ENCODE assay signal across 9 cellular contexts in genomic region chr19:3162418-3163229, GRCh38. TPM values are rescaled to one million over a fixed set of nuclear protein-coding genes. Genes with fewer than 3 reads are reported as not detected.
DNase-seq lines count a peak whose midpoint lies in the region; ATAC-seq and TF ChIP-seq lines count a peak whose summit lies in the region.
"Had no signal": no experiment of that assay in that cellular context is flagged by ENCODE, and none has a peak within 500 bp of the region (broad histone marks: within the 10 kb centered on the region; RNA-seq: fewer than 3 reads in every experiment).

No MANE protein-coding gene starts in this region.

- H3K4me3 ChIP-seq in BLaER1 treated with 17β-estradiol and CSF1 and Interleukin-3, amounts not matched to agents 10 nM and 100 nM = no peak overlapping the region
- H3K4me3 ChIP-seq in body of pancreas = no peak overlapping the region
- H3K4me3 ChIP-seq: MG63 had no signal

- H3K4me1 ChIP-seq in BLaER1 treated with 17β-estradiol and CSF1 and Interleukin-3, amounts not matched to agents 10 nM and 100 nM = peaks cover 43 to 88% (median 71%) of the 10 kb centered on the region in 10 experiments
- H3K4me1 ChIP-seq in body of pancreas = no peaks in the 10 kb centered on the region

- H3K9ac ChIP-seq in BLaER1 treated with 17β-estradiol and CSF1 and Interleukin-3, amounts not matched to agents 10 nM and 100 nM = no peak overlapping the region

- intact Hi-C loops in body of pancreas (cut with DNase I) = loop anchor here (5.0 to 10.0 kb wide), 2 partner anchors 208 to 275 kb away; no protein-coding TSS in a partner anchor

- 45 to 50% methylated on average over 18 to 37 of the region's 38 CpGs for WGBS in body of pancreas, 2 donors

- DNase-seq in A172 (ENCODE audit: low spot score) = peak; percentile 60
- peak; percentile 43 for DNase-seq in NCI-H69 (lab: John Stamatoyannopoulos, UW)
- DNase-seq in body of pancreas = no peak
- no peak for DNase-seq in EL
- DNase-seq in stimulated activated CD4-positive, alpha-beta T cell treated with anti-CD3 and anti-CD28 coated beads, Interleukin-4, amount 100 ng/mL, for 4 hours = no peak

- H4K20me1 ChIP-seq in BLaER1 treated with 17β-estradiol and CSF1 and Interleukin-3, amounts not matched to agents 10 nM and 100 nM = no peaks in the 10 kb centered on the region; a peak in 1 of 22 replicates

- peaks cover 0 to 34% (median 19%) of the 10 kb centered on the region in 11 experiments; a peak in 17 of 22 replicates for H3K9me3 ChIP-seq in BLaER1 treated with 17β-estradiol and CSF1 and Interleukin-3, amounts not matched to agents 10 nM and 100 nM (replicated peaks in 1 of 11)
- no peaks in the 10 kb centered on the region for H3K9me3 ChIP-seq in body of pancreas
- H3K9me3 ChIP-seq: MG63 had no signal

- H3K27me3 ChIP-seq in BLaER1 treated with 17β-estradiol and CSF1 and Interleukin-3, amounts not matched to agents 10 nM and 100 nM = no peaks in the 10 kb centered on the region
- no peaks in the 10 kb centered on the region for H3K27me3 ChIP-seq in body of pancreas
- H3K27me3 ChIP-seq: MG63 had no signal

- H3K36me3 ChIP-seq in BLaER1 treated with 17β-estradiol and CSF1 and Interleukin-3, amounts not matched to agents 10 nM and 100 nM = peaks cover 76 to 93% (median 87%) of the 10 kb centered on the region in 11 experiments
- no peaks in the 10 kb centered on the region for H3K36me3 ChIP-seq in body of pancreas (replicated peaks in 1 of 2; ENCODE audit: insufficient read depth in 1 of 2, low read depth in 2 of 2)
- H3K36me3 ChIP-seq: MG63 had no signal

- TF ChIP-seq CTCF in body of pancreas (IDR thresholded peaks at IDR 0.05) = no peak

- peak overlapping the region in 6 of 11 experiments; percentile 3 to 38 (median 19); a peak in 8 of 22 replicates for H3K27ac ChIP-seq in BLaER1 treated with 17β-estradiol and CSF1 and Interleukin-3, amounts not matched to agents 10 nM and 100 nM
- H3K27ac ChIP-seq in body of pancreas = no peak overlapping the region

- TF ChIP-seq POLR2A in body of pancreas (IDR thresholded peaks at IDR 0.05) = no peak

- peak; percentile 26 for ATAC-seq in body of pancreas
- no peak for ATAC-seq in HG03095 (IDR thresholded peaks at IDR 0.05; ENCODE audit: unreplicated experiment)
- no peak for ATAC-seq in GM21717 (IDR thresholded peaks at IDR 0.05; ENCODE audit: unreplicated experiment)

- H3K4me2 ChIP-seq in BLaER1 treated with 17β-estradiol and CSF1 and Interleukin-3, amounts not matched to agents 10 nM and 100 nM = peak overlapping the region in 6 of 11 experiments; percentile 0 to 70 (median 31); a peak in 3 of 22 replicates

RNA-seq across cellular contexts. Expression of gene S1PR4, which starts 15.9 kb away (rescaled TPM):
- total RNA-seq in A172 (2014; rRNA removed; shearing (Covaris generic)) = 0.26 TPM in 1 of 2 replicates, not detected in the other
- 1 to 10 TPM; 1.8 to 3.3 TPM for total RNA-seq in body of pancreas

RNA-seq across cellular contexts. Expression of gene NCLN, which starts 23.1 kb away (rescaled TPM):
- total RNA-seq in A172 (2014; rRNA removed; shearing (Covaris generic)) = 67.6 and 74.6 TPM in 2 replicates
- 10 to 100 TPM; 30.6 to 56.0 TPM for total RNA-seq in body of pancreas

RNA-seq across cellular contexts. Expression of gene GNA15, which starts 26.8 kb away (rescaled TPM):
- 0.19 and 0.26 TPM in 2 replicates for total RNA-seq in A172 (2014; rRNA removed; shearing (Covaris generic))
- total RNA-seq in body of pancreas = 1 to 10 TPM; 1.6 to 2.6 TPM

Comparison
In these comparisons a context has a peak if more than half of its experiments do, and no peak if none do; other contexts are left out.
1. DNase-seq: peak in A172 (single experiment) and NCI-H69 (single experiment); none in body of pancreas (0 of 4), EL (single experiment) and stimulated activated CD4-positive, alpha-beta T cell treated with anti-CD3 and anti-CD28 coated beads, Interleukin-4, amount 100 ng/mL, for 4 hours (0 of 2).
2. H3K27ac ChIP-seq: peak in BLaER1 treated with 17β-estradiol and CSF1 and Interleukin-3, amounts not matched to agents 10 nM and 100 nM (6 of 11); none in body of pancreas (0 of 4).